In the genomic region with DNA sequence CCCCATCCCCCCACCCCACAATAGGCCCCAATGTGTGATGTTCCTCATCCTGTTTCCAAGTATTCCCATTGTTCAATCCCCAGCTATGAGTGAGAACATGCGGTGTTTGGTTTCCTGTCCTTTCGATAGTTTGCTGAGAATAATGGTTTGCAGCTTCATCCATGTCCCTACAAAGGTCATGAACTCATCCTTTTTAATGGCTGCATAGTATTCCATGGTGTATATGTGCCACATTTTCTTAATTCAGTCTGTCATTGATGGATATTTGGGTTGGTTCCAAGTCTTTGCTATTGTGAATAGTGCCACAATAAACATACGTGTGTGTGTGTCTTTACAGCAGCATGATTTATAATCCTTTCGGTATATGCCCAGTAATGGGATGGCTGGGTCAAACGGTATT, we compare ENCODE assay signal across 18 cellular contexts. TPM values are rescaled to one million over a fixed set of nuclear protein-coding genes. Genes with fewer than 3 reads are reported as not detected.
"Had no signal": no experiment of that assay in that cellular context is flagged by ENCODE, and none has a peak within 500 bp of the region (broad histone marks: within the 10 kb centered on the region; RNA-seq: fewer than 3 reads in every experiment).

No MANE protein-coding gene starts in this region.

RNA-seq across cellular contexts. Expression of a gene that starts 19.6 kb away (rescaled TPM):
- total RNA-seq: hepatocyte, kidney epithelial cell, left lobe of liver, left ventricle myocardium inferior, lower leg skin, lung microvascular endothelial cell, mesothelial cell of epicardium, myocyte had no signal
- polyA plus RNA-seq: hepatocyte, mammary epithelial cell had no signal

RNA-seq across cellular contexts. Expression of a gene that starts 32.9 kb away (rescaled TPM):
- total RNA-seq: left ventricle myocardium superior had no signal
- polyA plus RNA-seq: hepatocyte had no signal

RNA-seq across cellular contexts. Expression of a gene that starts 37.0 kb away (rescaled TPM):
- total RNA-seq: kidney epithelial cell, left cardiac atrium, left lobe of liver, left ventricle myocardium inferior, left ventricle myocardium superior, lower lobe of right lung, lung microvascular endothelial cell, mammary epithelial cell, mesenteric fat pad, mesothelial cell of epicardium had no signal
- polyA plus RNA-seq: hepatocyte; keratinocyte; naive thymus-derived CD4-positive, alpha-beta T cell had no signal

RNA-seq across cellular contexts. Expression of a gene that starts 52.4 kb away (rescaled TPM):
- total RNA-seq: hepatocyte, kidney epithelial cell, left cardiac atrium, left colon, left lobe of liver, left lung, left ventricle myocardium inferior, left ventricle myocardium superior, lower leg skin, lower lobe of right lung, lung microvascular endothelial cell, mammary epithelial cell, mesenteric fat pad, mesothelial cell of epicardium, mucosa of gallbladder, myocyte had no signal
- polyA plus RNA-seq: hepatocyte; keratinocyte; mammary epithelial cell; naive thymus-derived CD4-positive, alpha-beta T cell had no signal
